ENCODE assay signal across 18 cellular contexts in genomic region chr1:70146488-70146887, GRCh38. TPM values are rescaled to one million over a fixed set of nuclear protein-coding genes. Genes with fewer than 3 reads are reported as not detected.
DNase-seq lines count a peak whose midpoint lies in the region; ATAC-seq, FAIRE-seq and TF ChIP-seq lines count a peak whose summit lies in the region.
"Had no signal": no experiment of that assay in that cellular context is flagged by ENCODE, and none has a peak within 500 bp of the region (broad histone marks: within the 10 kb centered on the region; RNA-seq: fewer than 3 reads in every experiment).

No MANE protein-coding gene starts in this region.

- no peak overlapping the region for H2AFZ ChIP-seq in K562 (ENCODE audit: low read depth, low read length)

- no TSS peak for BruUV-seq in K562 (replicated peaks; lab: Mats Ljungman, UMichigan)

- H3K9ac ChIP-seq in K562 (ENCODE audit: insufficient read depth in 1 of 2, low read depth in 2 of 2, low read length in 2 of 2), result no peak overlapping the region

- TF ChIP-seq EP300 in K562 (IDR thresholded peaks at IDR 0.05; ENCODE audit: low read length), result no peak

- in situ Hi-C loops in K562 (cut with MboI), result loop anchor here (25.0 kb wide), 1 partner anchor 1659 kb away; the partner anchor contains the start of gene DEPDC1

- TF ChIP-seq RAD21 in K562 (CRISPR knock-in tag; conservative IDR thresholded peaks at IDR 0.05 in 1 of 2, IDR thresholded peaks at IDR 0.05 in 1 of 2), result no peak

- intact Hi-C loops in K562 (cut with micrococcal nuclease), result no loop called here
- intact Hi-C loops in psoas muscle (cut with DNase I), result no loop called here

- FAIRE-seq in K562 (lab: Jason Lieb, UNC) (no peak), D721Med (lab: Jason Lieb, UNC) (no peak)
- FAIRE-seq: GM12892 had no signal

- DNase-seq in EH (ENCODE audit: low read depth) (peak; percentile 41), MG63 (peak; percentile 20), K562 (ENCODE audit: extremely low read depth in 1 of 4, low spot score in 3 of 4) (peak in 1 of 4 experiments; percentile 12), iris pigment epithelial cell (ENCODE audit: low read depth) (peak; percentile 61), retina (no peak), mesenteric fat pad (ENCODE audit: low spot score) (no peak), psoas muscle (no peak), D721Med (ENCODE audit: insufficient read length, low spot score) (no peak)
- DNase-seq: activated CD8-positive, alpha-beta T cell treated with anti-CD3 and anti-CD28 coated beads, Interleukin-2, amount 10 ng/mL, durations not matched to agents 7 days and 5 days; activated naive CD4-positive, alpha-beta T cell treated with anti-CD3 and anti-CD28 coated beads, Interleukin-2, amount 10 ng/mL, durations not matched to agents 7 days and 5 days; activated T-cell treated with anti-CD3 and anti-CD28 coated beads, Interleukin-2, amount 50 U/mL, for 4 hours; DMS 273 treated with DMSO at 0.1 percent for 48 hours; Karpas-422; mucosa of descending colon; NCI-H526 treated with DMSO at 0.1 percent for 48 hours; stimulated activated CD8-positive, alpha-beta memory T cell treated with anti-CD3 and anti-CD28 coated beads, Interleukin-4, amount 100 ng/mL, for 48 hours had no signal

- CTCF ChIA-PET in K562 (lab: Yijun Ruan, JAX; ENCODE audit: low intra/inter-chr PET ratio), result no interaction called here

- no peaks in the 10 kb centered on the region for H3K9me3 ChIP-seq in MG63
- H3K9me3 ChIP-seq in K562 (replicated peaks; ENCODE audit: control insufficient read depth, insufficient read depth, low read depth, low read length), result no peaks in the 10 kb centered on the region
- H3K9me3 ChIP-seq in psoas muscle, result no peaks in the 10 kb centered on the region
- H3K9me3 ChIP-seq: mucosa of descending colon had no signal

- TF ChIP-seq POLR2A in K562 (conservative IDR thresholded peaks at IDR 0.05), result no peak

- no peak for ATAC-seq in K562
- ATAC-seq in psoas muscle, result no peak
- ATAC-seq: activated CD8-positive, alpha-beta T cell treated with anti-CD3 and anti-CD28 coated beads, Interleukin-2, amount 10 ng/mL, durations not matched to agents 7 days and 5 days; activated T-cell treated with anti-CD3 and anti-CD28 coated beads, Interleukin-2, amount 50 U/mL, for 4 hours; mucosa of descending colon had no signal

- H3K79me2 ChIP-seq in K562 (ENCODE audit: control insufficient read depth, insufficient read depth, low read length), result no peaks in the 10 kb centered on the region

- POLR2A ChIA-PET in K562 (lab: Yijun Ruan, JAX), result no interaction called here

- no peaks in the 10 kb centered on the region for H3K36me3 ChIP-seq in MG63
- H3K36me3 ChIP-seq in K562 (ENCODE audit: control insufficient read depth, insufficient read depth, low read length), result peaks cover 15% of the 10 kb centered on the region; the same call in 2 of the 3 replicates
- peaks cover 4 to 62% of the 10 kb centered on the region in 2 donors for H3K36me3 ChIP-seq in psoas muscle (ENCODE audit: insufficient read depth in 1 of 2, low read depth in 1 of 2)

- no peaks in the 10 kb centered on the region for H3K9me1 ChIP-seq in K562 (ENCODE audit: control insufficient read depth, insufficient read depth, low read length)

- H3K4me3 ChIP-seq in MG63 (no peak overlapping the region), K562 (no peak overlapping the region), psoas muscle (no peak overlapping the region)
- H3K4me3 ChIP-seq: mucosa of descending colon had no signal

- H3K4me1 ChIP-seq in K562 (replicated peaks in 1 of 2; ENCODE audit: control insufficient read depth in 2 of 2, insufficient read depth in 2 of 2, low read length in 2 of 2), result no peaks in the 10 kb centered on the region
- peaks cover 10% of the 10 kb centered on the region for H3K4me1 ChIP-seq in psoas muscle

- H3K27ac ChIP-seq in K562 (ENCODE audit: extremely low read depth, low read depth, low read length), result no peak overlapping the region
- no peak overlapping the region for H3K27ac ChIP-seq in psoas muscle
- H3K27ac ChIP-seq: epithelial cell of prostate had no signal

- H4K20me1 ChIP-seq in K562 (replicated peaks; ENCODE audit: control insufficient read depth, insufficient read depth, low read length), result no peaks in the 10 kb centered on the region

- H3K27me3 ChIP-seq in MG63 (no peaks in the 10 kb centered on the region), K562 (ENCODE audit: control insufficient read depth in 2 of 2, insufficient read depth in 2 of 2, low read length in 2 of 2) (no peaks in the 10 kb centered on the region), psoas muscle (ENCODE audit: insufficient read depth in 3 of 3, low read length in 2 of 3) (no peaks in the 10 kb centered on the region)

- no peak overlapping the region for H3K4me2 ChIP-seq in K562 (ENCODE audit: insufficient read depth, low read length)

- TF ChIP-seq CTCF in K562 (IDR thresholded peaks at IDR 0.05 in 2 of 3, conservative IDR thresholded peaks at IDR 0.05 in 1 of 3; ENCODE audit: insufficient read depth in 2 of 3, low read depth in 1 of 3, low read length in 3 of 3) (no peak), psoas muscle (IDR thresholded peaks at IDR 0.05) (no peak), D721Med (IDR thresholded peaks at IDR 0.05; ENCODE audit: insufficient read depth, missing control alignments) (no peak)

TF ChIP-seq in K562, 482 proteins besides CTCF, POLR2A, EP300 and RAD21:
- TF ChIP-seq, protein P1, sequence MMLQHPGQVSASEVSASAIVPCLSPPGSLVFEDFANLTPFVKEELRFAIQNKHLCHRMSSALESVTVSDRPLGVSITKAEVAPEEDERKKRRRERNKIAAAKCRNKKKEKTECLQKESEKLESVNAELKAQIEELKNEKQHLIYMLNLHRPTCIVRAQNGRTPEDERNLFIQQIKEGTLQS (IDR thresholded peaks at IDR 0.05), result 0 out of 2 replicates have a peak, but pooled peaks have one; percentile 15
- TF ChIP-seq, protein P1 (CRISPR knock-in tag; conservative IDR thresholded peaks at IDR 0.05), result no peak
- TF ChIP-seq SIN3B (IDR thresholded peaks at IDR 0.05; ENCODE audit: low read depth) (no peak), ZNF445 (CRISPR knock-in tag; IDR thresholded peaks at IDR 0.05; ENCODE audit: low read depth) (no peak), GTF2F1 (IDR thresholded peaks at IDR 0.05; ENCODE audit: low read depth, low read length) (no peak), ZNF121 (CRISPR knock-in tag; conservative IDR thresholded peaks at IDR 0.05) (no peak)

RNA-seq across cellular contexts. Expression of gene LRRC40, which starts 58.9 kb away (rescaled TPM):
- total RNA-seq in MG63 (2014; rRNA removed; shearing (Covaris generic); ENCODE audit: low replicate concordance), result 17.6 and 25.9 TPM in 2 replicates
- total RNA-seq in K562 (2011; cell fraction: chromatin; rRNA removed; ENCODE audit: low replicate concordance), result 9.0 and 30.2 TPM in 2 replicates
- 4.3 and 5.8 TPM in 2 replicates for total RNA-seq in K562 (2011; cell fraction: nucleolus; rRNA removed)
- 10.1 and 12.4 TPM in 2 replicates for total RNA-seq in K562 (2011; cell fraction: nucleoplasm; rRNA removed)
- total RNA-seq in K562 (2014; rRNA removed) (14.4 and 16.1 TPM in 2 replicates), K562 (2014; rRNA removed; fragmentation: Illumina TruSeq; extraction: Trizol) (30.9 and 34.2 TPM in 2 replicates), K562 (2015; rRNA removed; fragmentation: Illumina TruSeq; extraction: Trizol) (27.1 and 31.4 TPM in 2 replicates), K562 (2021) (18.1 and 18.2 TPM in 2 replicates), mesenteric fat pad (11.2 TPM), psoas muscle (1 to 10 TPM; 5.5 to 8.7 (median 7.3) TPM)
- polyA plus RNA-seq in K562 (2011; rRNA removed) (24.9 and 33.7 TPM in 2 replicates), K562 (2014; fragmentation: Illumina TruSeq; extraction: Trizol) (23.3 and 28.5 TPM in 2 replicates), K562 (2014; fragmentation: Nextera tagmentation; extraction: Ambion mirVana) (10 to 100 TPM; 32.2 to 36.2 TPM), K562 (2014; rRNA removed) (19.9 and 20.4 TPM in 2 replicates), psoas muscle (1 to 10 TPM; 6.2 to 9.1 (median 7.0) TPM)
- polyA plus RNA-seq in K562 (2011; cell fraction: cytosol; rRNA removed), result 3.9 and 11.4 TPM in 2 replicates
- polyA plus RNA-seq in K562 (2011; cell fraction: nucleus; rRNA removed), result 6.1 and 9.9 TPM in 2 replicates
- polyA plus RNA-seq in K562 (2012), result 13.8 and 16.1 TPM in 2 replicates
- polyA minus RNA-seq in K562 (2011; rRNA and poly(A)+ RNA removed), result 29.6 and 33.5 TPM in 2 replicates
- polyA minus RNA-seq in K562 (2011; cell fraction: cytosol; rRNA and poly(A)+ RNA removed), result 8.5 and 12.5 TPM in 2 replicates
- polyA minus RNA-seq in K562 (2011; cell fraction: nucleus; rRNA and poly(A)+ RNA removed), result 10.2 and 21.0 TPM in 2 replicates

Comparison
In these comparisons a context has a peak if more than half of its experiments do, and no peak if none do; other contexts are left out.
1. DNase-seq: peak in EH (single experiment), MG63 (single experiment) and iris pigment epithelial cell (single experiment); none in retina (single experiment), mesenteric fat pad (single experiment), psoas muscle (0 of 2) and D721Med (single experiment).